ENCODE assay signal across 9 cellular contexts in genomic region chr13:35349673-35350278, GRCh38.
DNase-seq lines count a peak whose midpoint lies in the region; ATAC-seq and TF ChIP-seq lines count a peak whose summit lies in the region.
"Had no signal": no experiment of that assay in that cellular context is flagged by ENCODE, and none has a peak within 500 bp of the region (broad histone marks: within the 10 kb centered on the region; RNA-seq: fewer than 3 reads in every experiment).

No MANE protein-coding gene starts in this region.

- H3K4me1 ChIP-seq in heart left ventricle = peaks cover 0 to 11% (median 0%) of the 10 kb centered on the region in 12 donors

- DNase-seq in ACHN = peak; percentile 19
- peak; percentile 3 for DNase-seq in HuH-7 (ENCODE audit: low spot score)
- DNase-seq in heart left ventricle = peak in 1 of 5 donors; percentile 11
- DNase-seq in amygdala (lab: John Stamatoyannopoulos, UW) = no peak
- DNase-seq in WERI-Rb-1 = no peak
- DNase-seq in cortex of kidney (lab: John Stamatoyannopoulos, UW) = no peak
- DNase-seq in NCI-H446 treated with DMSO at 0.1 percent for 48 hours (lab: John Stamatoyannopoulos, UW) = no peak
- DNase-seq: activated naive CD4-positive, alpha-beta T cell treated with anti-CD3 and anti-CD28 coated beads, Interleukin-2, amount 10 ng/mL, durations not matched to agents 7 days and 5 days had no signal

- TF ChIP-seq CTCF in heart left ventricle (IDR thresholded peaks at IDR 0.05) = no peak
- TF ChIP-seq CTCF in WERI-Rb-1 (IDR thresholded peaks at IDR 0.05; ENCODE audit: low read depth, low read length) = no peak

- no peaks in the 10 kb centered on the region for H3K27me3 ChIP-seq in heart left ventricle
- H3K27me3 ChIP-seq in WERI-Rb-1 (ENCODE audit: insufficient read depth, low read depth, severe bottlenecking) = no peaks in the 10 kb centered on the region

- no peak for TF ChIP-seq POLR2A in heart left ventricle (IDR thresholded peaks at IDR 0.05)

- 41 to 47% (median 44%) methylated on average over 5 of the region's 5 CpGs for WGBS in heart left ventricle, 4 donors

- H3K4me3 ChIP-seq in heart left ventricle (peak overlapping the region in 2 of 12 donors; percentile 7 to 8), WERI-Rb-1 (ENCODE audit: low read depth, low read length) (no peak overlapping the region)

- intact Hi-C loops in heart left ventricle (cut with DNase I) = no loop called here

- H3K36me3 ChIP-seq in heart left ventricle = peaks cover 0 to 6% (median 0%) of the 10 kb centered on the region in 9 donors
- no peaks in the 10 kb centered on the region for H3K36me3 ChIP-seq in WERI-Rb-1

- H3K27ac ChIP-seq in heart left ventricle = peak overlapping the region in 11 of 12 donors; percentile 9 to 62 (median 33)
- H3K27ac ChIP-seq in WERI-Rb-1 = no peak overlapping the region

- ATAC-seq in GM21390 (IDR thresholded peaks at IDR 0.05; ENCODE audit: unreplicated experiment) (peak; percentile 84), heart left ventricle (peak; percentile 41 to 92 (median 82))

- H3K9me3 ChIP-seq in heart left ventricle (no peaks in the 10 kb centered on the region), WERI-Rb-1 (ENCODE audit: severe bottlenecking) (no peaks in the 10 kb centered on the region)

- in situ Hi-C loops in ACHN (cut with HindIII; ENCODE audit: low pct_ligation_motif_present, low pct_unique_long_range_greater_than_20kb, low sequenced_read_pairs) = no loop called here

Comparison
In these comparisons a context has a peak if more than half of its experiments do, and no peak if none do; other contexts are left out.
1. DNase-seq: peak in ACHN (single experiment) and HuH-7 (single experiment); none in amygdala (0 of 56), WERI-Rb-1 (single experiment), cortex of kidney (single experiment) and NCI-H446 treated with DMSO at 0.1 percent for 48 hours (single experiment).